In the genomic region with DNA sequence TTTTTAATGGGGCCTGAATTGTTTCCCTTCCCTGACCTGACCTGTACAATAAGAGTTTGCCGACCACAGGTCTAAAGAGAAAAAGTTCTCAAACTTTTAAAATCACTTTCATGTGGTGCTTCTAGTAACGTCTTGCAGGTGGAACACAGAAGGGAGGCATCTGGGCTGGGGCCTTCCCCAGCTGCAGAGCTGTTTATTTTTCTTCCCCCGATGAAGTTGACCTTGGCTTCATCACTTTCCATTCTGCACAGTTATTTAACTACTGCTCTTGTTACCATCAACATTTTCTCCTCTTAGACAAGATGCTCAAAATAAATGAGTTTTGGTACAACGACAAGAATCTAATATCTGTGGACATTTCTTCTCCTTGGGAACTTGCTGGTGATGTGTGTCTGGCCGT, we compare ENCODE assay signal across 8 cellular contexts.
"Had no signal": no experiment of that assay in that cellular context is flagged by ENCODE, and none has a peak within 500 bp of the region (broad histone marks: within the 10 kb centered on the region; RNA-seq: fewer than 3 reads in every experiment).

No MANE protein-coding gene starts in this region.

- H3K27ac ChIP-seq: HL-60 had no signal

- H3K27ac Mint-ChIP-seq: IgD-negative memory B cell had no signal

- H3K4me3 ChIP-seq: K562 had no signal

- H3K4me3 Mint-ChIP-seq: IgD-negative memory B cell had no signal

- ATAC-seq: HepG2, K562 had no signal

- DNase-seq: IMR-90, KBM-7, KG1 had no signal

- FAIRE-seq: HepG2, HTR-8/SVneo, K562 had no signal

- H3K4me1 Mint-ChIP-seq: IgD-negative memory B cell had no signal
